ENCODE assay signal across 22 cellular contexts in genomic region chr9:135575995-135576631, GRCh38. TPM values are rescaled to one million over a fixed set of nuclear protein-coding genes. Genes with fewer than 3 reads are reported as not detected.
DNase-seq lines count a peak whose midpoint lies in the region; ATAC-seq and TF ChIP-seq lines count a peak whose summit lies in the region.
"Had no signal": no experiment of that assay in that cellular context is flagged by ENCODE, and none has a peak within 500 bp of the region (broad histone marks: within the 10 kb centered on the region; RNA-seq: fewer than 3 reads in every experiment).

No MANE protein-coding gene starts in this region.

- DNase-seq in natural killer cell treated with Interleukin-12 subunit alpha and Interleukin-12 subunit beta and Interleukin-15 and Interleukin-18, amount 100 ng/mL, for 72 hours (ENCODE audit: low spot score), result no peak
- DNase-seq in natural killer cell (no peak), mesenteric fat pad (ENCODE audit: low spot score) (peak; percentile 78), posterior vena cava (ENCODE audit: low spot score) (peak; percentile 78), vagina (ENCODE audit: extremely low spot score in 2 of 2) (peak; percentile 67 to 95), NCI-H2227 (lab: John Stamatoyannopoulos, UW; ENCODE audit: unreplicated experiment) (no peak)
- DNase-seq in stimulated activated naive CD8-positive, alpha-beta T cell treated with anti-CD3 and anti-CD28 coated beads, Interleukin-15, Interleukin-2, amounts not matched to agents 100 U/mL and 50 U/mL, for 24 hours, result no peak
- DNase-seq: Calu3; CD8-positive, alpha-beta T cell; DMS53; DND-41; EL; GOT3; H9 had no signal

- ATAC-seq in natural killer cell treated with Interleukin-12 subunit alpha and Interleukin-12 subunit beta and Interleukin-15 and Interleukin-18, amount 100 ng/mL, for 72 hours, result peak; percentile 29 to 50
- no peak for ATAC-seq in natural killer cell
- ATAC-seq in stimulated activated naive CD8-positive, alpha-beta T cell treated with anti-CD3 and anti-CD28 coated beads, Interleukin-15, Interleukin-2, amounts not matched to agents 100 U/mL and 50 U/mL, for 24 hours, result no peak
- no peak for ATAC-seq in HG03460 (IDR thresholded peaks at IDR 0.05; ENCODE audit: unreplicated experiment)
- ATAC-seq: CD8-positive, alpha-beta T cell; GM12878 had no signal

- no peaks in the 10 kb centered on the region for H3K4me1 ChIP-seq in vagina
- H3K4me1 ChIP-seq: BLaER1 treated with 17β-estradiol and CSF1 and Interleukin-3, amounts not matched to agents 10 nM and 100 nM had no signal

- no peak overlapping the region for H3K4me3 ChIP-seq in vagina
- H3K4me3 ChIP-seq: BLaER1 treated with 17β-estradiol and CSF1 and Interleukin-3, amounts not matched to agents 10 nM and 100 nM; GM12878 had no signal

- TF ChIP-seq POLR2A in vagina (IDR thresholded peaks at IDR 0.05), result no peak

- H3K27ac ChIP-seq in vagina, result no peak overlapping the region
- H3K27ac ChIP-seq: BLaER1 treated with 17β-estradiol and CSF1 and Interleukin-3, amounts not matched to agents 10 nM and 100 nM; HL-60 had no signal

- no peaks in the 10 kb centered on the region for H3K9me3 ChIP-seq in vagina
- H3K9me3 ChIP-seq: BLaER1 treated with 17β-estradiol and CSF1 and Interleukin-3, amounts not matched to agents 10 nM and 100 nM had no signal

- TF ChIP-seq CTCF in natural killer cell (IDR thresholded peaks at IDR 0.05), result no peak
- no peak for TF ChIP-seq CTCF in vagina (IDR thresholded peaks at IDR 0.05)

- no peak overlapping the region for H3K27ac Mint-ChIP-seq in natural killer cell treated with Interleukin-12 subunit alpha and Interleukin-12 subunit beta and Interleukin-15 and Interleukin-18, amount 100 ng/mL, for 72 hours
- no peak overlapping the region for H3K27ac Mint-ChIP-seq in natural killer cell
- H3K27ac Mint-ChIP-seq: B cell; CD8-positive, alpha-beta T cell; H9 had no signal

- no peaks in the 10 kb centered on the region for H3K4me1 Mint-ChIP-seq in natural killer cell treated with Interleukin-12 subunit alpha and Interleukin-12 subunit beta and Interleukin-15 and Interleukin-18, amount 100 ng/mL, for 72 hours (ENCODE audit: low read depth in 2 of 2)
- H3K4me1 Mint-ChIP-seq in natural killer cell, result no peaks in the 10 kb centered on the region
- H3K4me1 Mint-ChIP-seq: B cell had no signal

- no peaks in the 10 kb centered on the region for H3K36me3 ChIP-seq in vagina
- H3K36me3 ChIP-seq: BLaER1 treated with 17β-estradiol and CSF1 and Interleukin-3, amounts not matched to agents 10 nM and 100 nM had no signal

- H3K4me3 Mint-ChIP-seq in natural killer cell treated with Interleukin-12 subunit alpha and Interleukin-12 subunit beta and Interleukin-15 and Interleukin-18, amount 100 ng/mL, for 72 hours, result no peak overlapping the region
- no peak overlapping the region for H3K4me3 Mint-ChIP-seq in natural killer cell
- H3K4me3 Mint-ChIP-seq: B cell; CD8-positive, alpha-beta T cell; H9 had no signal

- no peaks in the 10 kb centered on the region for H3K36me3 Mint-ChIP-seq in natural killer cell treated with Interleukin-12 subunit alpha and Interleukin-12 subunit beta and Interleukin-15 and Interleukin-18, amount 100 ng/mL, for 72 hours
- H3K36me3 Mint-ChIP-seq in natural killer cell, result no peaks in the 10 kb centered on the region
- H3K36me3 Mint-ChIP-seq: CD8-positive, alpha-beta T cell had no signal

- H3K9me3 Mint-ChIP-seq in natural killer cell treated with Interleukin-12 subunit alpha and Interleukin-12 subunit beta and Interleukin-15 and Interleukin-18, amount 100 ng/mL, for 72 hours, result no peaks in the 10 kb centered on the region
- H3K9me3 Mint-ChIP-seq in natural killer cell, result no peaks in the 10 kb centered on the region
- H3K9me3 Mint-ChIP-seq: CD8-positive, alpha-beta T cell had no signal

- peaks cover 0 to 2% of the 10 kb centered on the region in 2 donors for H3K27me3 Mint-ChIP-seq in natural killer cell treated with Interleukin-12 subunit alpha and Interleukin-12 subunit beta and Interleukin-15 and Interleukin-18, amount 100 ng/mL, for 72 hours
- peaks cover 0 to 1% of the 10 kb centered on the region in 2 donors for H3K27me3 Mint-ChIP-seq in natural killer cell (ENCODE audit: low read depth in 2 of 2)

- intact Hi-C loops in natural killer cell (cut with micrococcal nuclease), result no loop called here
- intact Hi-C loops in posterior vena cava (cut with DNase I), result no loop called here
- intact Hi-C loops in vagina (cut with DNase I), result no loop called here

- H3K27me3 ChIP-seq in vagina, result no peaks in the 10 kb centered on the region
- H3K27me3 ChIP-seq: BLaER1 treated with 17β-estradiol and CSF1 and Interleukin-3, amounts not matched to agents 10 nM and 100 nM had no signal

RNA-seq across cellular contexts. Expression of gene PAEP, which starts 14.6 kb away (rescaled TPM):
- total RNA-seq in natural killer cell treated with Interleukin-12 subunit alpha and Interleukin-12 subunit beta and Interleukin-15 and Interleukin-18, amount 100 ng/mL, for 72 hours, result not detected
- not detected for total RNA-seq in natural killer cell
- total RNA-seq in mesenteric fat pad, result not detected
- total RNA-seq in posterior vena cava, result not detected
- total RNA-seq in vagina, result not detected
- total RNA-seq: A172; B cell; CD8-positive, alpha-beta T cell; G401; GM12878; H9 had no signal

RNA-seq across cellular contexts. Expression of gene OBP2A, which starts 30.2 kb away (rescaled TPM):
- total RNA-seq in natural killer cell treated with Interleukin-12 subunit alpha and Interleukin-12 subunit beta and Interleukin-15 and Interleukin-18, amount 100 ng/mL, for 72 hours, result not detected
- not detected for total RNA-seq in natural killer cell
- total RNA-seq in mesenteric fat pad, result not detected
- total RNA-seq in posterior vena cava, result not detected
- not detected for total RNA-seq in vagina
- total RNA-seq: A172; B cell; Calu3; CD8-positive, alpha-beta T cell; G401; GM12878; H9 had no signal

RNA-seq across cellular contexts. Expression of gene LCN1, which starts 54.9 kb away (rescaled TPM):
- total RNA-seq in natural killer cell treated with Interleukin-12 subunit alpha and Interleukin-12 subunit beta and Interleukin-15 and Interleukin-18, amount 100 ng/mL, for 72 hours, result not detected
- not detected for total RNA-seq in natural killer cell
- 2.3 TPM for total RNA-seq in mesenteric fat pad
- 1 to 10 TPM in 1 of 2 donors, not detected in 1; 2.4 TPM for total RNA-seq in posterior vena cava
- total RNA-seq in vagina, result not detected
- total RNA-seq: B cell; Calu3; CD8-positive, alpha-beta T cell; G401; GM12878; H9; HT1080 had no signal

Comparison
In these comparisons a context has a peak if more than half of its experiments do, and no peak if none do; other contexts are left out.
1. ATAC-seq: peak in natural killer cell treated with Interleukin-12 subunit alpha and Interleukin-12 subunit beta and Interleukin-15 and Interleukin-18, amount 100 ng/mL, for 72 hours (2 of 2); none in natural killer cell (0 of 3), stimulated activated naive CD8-positive, alpha-beta T cell treated with anti-CD3 and anti-CD28 coated beads, Interleukin-15, Interleukin-2, amounts not matched to agents 100 U/mL and 50 U/mL, for 24 hours (single experiment) and HG03460 (single experiment).
2. DNase-seq: peak in mesenteric fat pad (single experiment), posterior vena cava (single experiment) and vagina (2 of 2); none in natural killer cell treated with Interleukin-12 subunit alpha and Interleukin-12 subunit beta and Interleukin-15 and Interleukin-18, amount 100 ng/mL, for 72 hours (single experiment), natural killer cell (single experiment), stimulated activated naive CD8-positive, alpha-beta T cell treated with anti-CD3 and anti-CD28 coated beads, Interleukin-15, Interleukin-2, amounts not matched to agents 100 U/mL and 50 U/mL, for 24 hours (single experiment) and NCI-H2227 (single experiment).